Comparison of ENCODE assay signal across 1 cellular context in genomic region chr1:42960693-42961559, GRCh38.
A peak's percentile ranks its signal among the peaks of the same experiment; 100 is the strongest.
TF ChIP-seq lines count a peak whose summit lies in the region.

No MANE protein-coding gene starts in this region.

TF ChIP-seq in K562, 482 proteins besides CTCF, POLR2A, EP300 and RAD21 (continued from another document):
- TF ChIP-seq ZFP91 (CRISPR knock-in tag; IDR thresholded peaks at IDR 0.05) (no peak), ZNF318 (IDR thresholded peaks at IDR 0.05; ENCODE audit: borderline replicate concordance in 1 of 2, low read depth in 1 of 2) (no peak), SOX6 (IDR thresholded peaks at IDR 0.05) (peak; percentile 30; the same call in 1 of the 2 replicates), NFIC (IDR thresholded peaks at IDR 0.05) (peak; percentile 39; the same call in 1 of the 2 replicates), TFE3 (CRISPR knock-in tag; IDR thresholded peaks at IDR 0.05) (peak; percentile 2; the same call in 1 of the 2 replicates), CREB3 (tag; conservative IDR thresholded peaks at IDR 0.05; ENCODE audit: low read depth) (no peak), GTF2E2 (tag; IDR thresholded peaks at IDR 0.05) (no peak), L3MBTL2 (IDR thresholded peaks at IDR 0.05) (peak; percentile 41; the same call in 1 of the 2 replicates), ZNF511 (CRISPR knock-in tag; IDR thresholded peaks at IDR 0.05) (no peak), E2F4 (CRISPR knock-in tag; IDR thresholded peaks at IDR 0.05; ENCODE audit: low read depth) (0 out of 2 replicates have a peak, but pooled peaks have one; percentile 16), CHCHD3 (CRISPR knock-in tag; IDR thresholded peaks at IDR 0.05) (no peak)
TF ChIP-seq in K562: peak in this region for 23.
